ENCODE assay signal across 1 cellular context in genomic region chr5:82355053-82355452, GRCh38.
TF ChIP-seq lines count a peak whose summit lies in the region.

No MANE protein-coding gene starts in this region.

TF ChIP-seq in K562, 482 proteins besides CTCF, POLR2A, EP300 and RAD21 (continued from another document):
- TF ChIP-seq, protein P1, sequence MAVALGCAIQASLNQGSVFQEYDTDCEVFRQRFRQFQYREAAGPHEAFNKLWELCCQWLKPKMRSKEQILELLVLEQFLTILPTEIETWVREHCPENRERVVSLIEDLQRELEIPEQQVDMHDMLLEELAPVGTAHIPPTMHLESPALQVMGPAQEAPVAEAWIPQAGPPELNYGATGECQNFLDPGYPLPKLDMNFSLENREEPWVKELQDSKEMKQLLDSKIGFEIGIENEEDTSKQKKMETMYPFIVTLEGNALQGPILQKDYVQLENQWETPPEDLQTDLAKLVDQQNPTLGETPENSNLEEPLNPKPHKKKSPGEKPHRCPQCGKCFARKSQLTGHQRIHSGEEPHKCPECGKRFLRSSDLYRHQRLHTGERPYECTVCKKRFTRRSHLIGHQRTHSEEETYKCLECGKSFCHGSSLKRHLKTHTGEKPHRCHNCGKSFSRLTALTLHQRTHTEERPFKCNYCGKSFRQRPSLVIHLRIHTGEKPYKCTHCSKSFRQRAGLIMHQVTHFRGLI (CRISPR knock-in tag; IDR thresholded peaks at IDR 0.05) = no peak
- TF ChIP-seq NFRKB (IDR thresholded peaks at IDR 0.05; ENCODE audit: low read depth) (no peak), RHOXF2B (CRISPR knock-in tag; conservative IDR thresholded peaks at IDR 0.05) (no peak), ARHGAP35 (IDR thresholded peaks at IDR 0.05; ENCODE audit: partially characterized antibody) (no peak), ZNF766 (CRISPR knock-in tag; conservative IDR thresholded peaks at IDR 0.05) (no peak), CBFB (CRISPR knock-in tag; IDR thresholded peaks at IDR 0.05) (no peak), ZNF785 (CRISPR knock-in tag; IDR thresholded peaks at IDR 0.05) (no peak), ATF4 (CRISPR knock-in tag; IDR thresholded peaks at IDR 0.05) (no peak), SP1 (CRISPR knock-in tag; IDR thresholded peaks at IDR 0.05) (no peak), ZFPM2 (CRISPR knock-in tag; IDR thresholded peaks at IDR 0.05) (no peak), ZNF212 (CRISPR knock-in tag; IDR thresholded peaks at IDR 0.05) (no peak), BHLHE40 (IDR thresholded peaks at IDR 0.05; ENCODE audit: low read length) (no peak), RFX5 (IDR thresholded peaks at IDR 0.05; ENCODE audit: low read depth, low read length) (no peak), STAT5A (IDR thresholded peaks at IDR 0.05; ENCODE audit: borderline replicate concordance, low read length) (no peak), ZBTB17 (CRISPR knock-in tag; IDR thresholded peaks at IDR 0.05) (no peak)
- TF ChIP-seq, protein P2, sequence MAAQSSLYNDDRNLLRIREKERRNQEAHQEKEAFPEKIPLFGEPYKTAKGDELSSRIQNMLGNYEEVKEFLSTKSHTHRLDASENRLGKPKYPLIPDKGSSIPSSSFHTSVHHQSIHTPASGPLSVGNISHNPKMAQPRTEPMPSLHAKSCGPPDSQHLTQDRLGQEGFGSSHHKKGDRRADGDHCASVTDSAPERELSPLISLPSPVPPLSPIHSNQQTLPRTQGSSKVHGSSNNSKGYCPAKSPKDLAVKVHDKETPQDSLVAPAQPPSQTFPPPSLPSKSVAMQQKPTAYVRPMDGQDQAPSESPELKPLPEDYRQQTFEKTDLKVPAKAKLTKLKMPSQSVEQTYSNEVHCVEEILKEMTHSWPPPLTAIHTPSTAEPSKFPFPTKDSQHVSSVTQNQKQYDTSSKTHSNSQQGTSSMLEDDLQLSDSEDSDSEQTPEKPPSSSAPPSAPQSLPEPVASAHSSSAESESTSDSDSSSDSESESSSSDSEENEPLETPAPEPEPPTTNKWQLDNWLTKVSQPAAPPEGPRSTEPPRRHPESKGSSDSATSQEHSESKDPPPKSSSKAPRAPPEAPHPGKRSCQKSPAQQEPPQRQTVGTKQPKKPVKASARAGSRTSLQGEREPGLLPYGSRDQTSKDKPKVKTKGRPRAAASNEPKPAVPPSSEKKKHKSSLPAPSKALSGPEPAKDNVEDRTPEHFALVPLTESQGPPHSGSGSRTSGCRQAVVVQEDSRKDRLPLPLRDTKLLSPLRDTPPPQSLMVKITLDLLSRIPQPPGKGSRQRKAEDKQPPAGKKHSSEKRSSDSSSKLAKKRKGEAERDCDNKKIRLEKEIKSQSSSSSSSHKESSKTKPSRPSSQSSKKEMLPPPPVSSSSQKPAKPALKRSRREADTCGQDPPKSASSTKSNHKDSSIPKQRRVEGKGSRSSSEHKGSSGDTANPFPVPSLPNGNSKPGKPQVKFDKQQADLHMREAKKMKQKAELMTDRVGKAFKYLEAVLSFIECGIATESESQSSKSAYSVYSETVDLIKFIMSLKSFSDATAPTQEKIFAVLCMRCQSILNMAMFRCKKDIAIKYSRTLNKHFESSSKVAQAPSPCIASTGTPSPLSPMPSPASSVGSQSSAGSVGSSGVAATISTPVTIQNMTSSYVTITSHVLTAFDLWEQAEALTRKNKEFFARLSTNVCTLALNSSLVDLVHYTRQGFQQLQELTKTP (IDR thresholded peaks at IDR 0.05; ENCODE audit: low read depth in 1 of 2, partially characterized antibody in 2 of 2) = no peak
